ENCODE assay signal across 8 cellular contexts in genomic region chr11:2305140-2305861, GRCh38. TPM values are rescaled to one million over a fixed set of nuclear protein-coding genes. Genes with fewer than 3 reads are reported as not detected.
A peak's percentile ranks its signal among the peaks of the same experiment; 100 is the strongest.
DNase-seq lines count a peak whose midpoint lies in the region; ATAC-seq and TF ChIP-seq lines count a peak whose summit lies in the region.

No MANE protein-coding gene starts in this region.

- no peaks in the 10 kb centered on the region for H3K27me3 ChIP-seq in HAP-1 (ENCODE audit: low read depth)

- H3K4me1 ChIP-seq in HAP-1, result no peaks in the 10 kb centered on the region

- peaks cover 0 to 2% of the 10 kb centered on the region in 2 donors for H3K36me3 Mint-ChIP-seq in activated T-cell treated with anti-CD3 and anti-CD28 coated beads, Interleukin-2, amount 50 U/mL, for 72 hours (ENCODE audit: insufficient read depth in 2 of 2)
- H3K36me3 Mint-ChIP-seq in natural killer cell, result no peaks in the 10 kb centered on the region
- H3K36me3 Mint-ChIP-seq in stimulated activated naive B cell treated with anti-CD40 and anti-IgM and Interleukin-4, amounts not matched to agents 10 μg/mL and 1 μg/mL and 100 μg/mL, for 72 hours, result no peaks in the 10 kb centered on the region

- peak; percentile 47 to 52 for DNase-seq in AML-193 (lab: John Stamatoyannopoulos, UW)
- DNase-seq in HAP-1 (ENCODE audit: low spot score in 2 of 2), result peak; percentile 25 to 88
- DNase-seq in OCI-M1 (lab: John Stamatoyannopoulos, UW), result peak; percentile 85
- DNase-seq in activated T-cell treated with anti-CD3 and anti-CD28 coated beads, Interleukin-2, amount 50 U/mL, for 72 hours, result peak; percentile 89 to 91
- peak; percentile 62 for DNase-seq in fibroblast of gingiva (ENCODE audit: low read depth)
- peak; percentile 74 for DNase-seq in natural killer cell
- peak; percentile 52 for DNase-seq in stimulated activated naive B cell treated with anti-CD40 and anti-IgM and Interleukin-4, amounts not matched to agents 10 μg/mL and 1 μg/mL and 100 μg/mL, for 72 hours

- in situ Hi-C loops in HAP-1 (cut with MboI; ENCODE audit: low sequenced_read_pairs), result no loop called here

- H3K36me3 ChIP-seq in HAP-1 (replicated peaks), result no peaks in the 10 kb centered on the region

- H3K27ac Mint-ChIP-seq in activated T-cell treated with anti-CD3 and anti-CD28 coated beads, Interleukin-2, amount 50 U/mL, for 72 hours, result no peak overlapping the region
- peak overlapping the region; percentile 86 to 96 for H3K27ac Mint-ChIP-seq in natural killer cell
- no peak overlapping the region for H3K27ac Mint-ChIP-seq in stimulated activated naive B cell treated with anti-CD40 and anti-IgM and Interleukin-4, amounts not matched to agents 10 μg/mL and 1 μg/mL and 100 μg/mL, for 72 hours

- peak; percentile 48 to 52 for ATAC-seq in activated T-cell treated with anti-CD3 and anti-CD28 coated beads, Interleukin-2, amount 50 U/mL, for 72 hours (replicated peaks in 1 of 2)
- ATAC-seq in natural killer cell (peak; percentile 16 to 66 (median 61)), HG03442 (IDR thresholded peaks at IDR 0.05; ENCODE audit: unreplicated experiment) (no peak)
- peak; percentile 60 to 66 for ATAC-seq in stimulated activated naive B cell treated with anti-CD40 and anti-IgM and Interleukin-4, amounts not matched to agents 10 μg/mL and 1 μg/mL and 100 μg/mL, for 72 hours (replicated peaks)

- H3K4me1 Mint-ChIP-seq in activated T-cell treated with anti-CD3 and anti-CD28 coated beads, Interleukin-2, amount 50 U/mL, for 72 hours (ENCODE audit: low read depth), result peaks cover 27% of the 10 kb centered on the region
- peaks cover 17 to 63% of the 10 kb centered on the region in 2 donors for H3K4me1 Mint-ChIP-seq in natural killer cell
- H3K4me1 Mint-ChIP-seq in stimulated activated naive B cell treated with anti-CD40 and anti-IgM and Interleukin-4, amounts not matched to agents 10 μg/mL and 1 μg/mL and 100 μg/mL, for 72 hours, result peaks cover 31 to 60% of the 10 kb centered on the region in 2 donors

- H3K4me3 Mint-ChIP-seq in activated T-cell treated with anti-CD3 and anti-CD28 coated beads, Interleukin-2, amount 50 U/mL, for 72 hours, result peak overlapping the region; percentile 75 to 98
- H3K4me3 Mint-ChIP-seq in natural killer cell, result peak overlapping the region; percentile 98
- no peak overlapping the region for H3K4me3 Mint-ChIP-seq in stimulated activated naive B cell treated with anti-CD40 and anti-IgM and Interleukin-4, amounts not matched to agents 10 μg/mL and 1 μg/mL and 100 μg/mL, for 72 hours

- no peak overlapping the region for H3K4me3 ChIP-seq in HAP-1

- peak; percentile 65 for TF ChIP-seq CTCF in natural killer cell (IDR thresholded peaks at IDR 0.05)

- no peaks in the 10 kb centered on the region for H3K27me3 Mint-ChIP-seq in activated T-cell treated with anti-CD3 and anti-CD28 coated beads, Interleukin-2, amount 50 U/mL, for 72 hours (ENCODE audit: low read depth)
- H3K27me3 Mint-ChIP-seq in natural killer cell (ENCODE audit: low read depth in 2 of 2), result no peaks in the 10 kb centered on the region
- H3K27me3 Mint-ChIP-seq in stimulated activated naive B cell treated with anti-CD40 and anti-IgM and Interleukin-4, amounts not matched to agents 10 μg/mL and 1 μg/mL and 100 μg/mL, for 72 hours, result no peaks in the 10 kb centered on the region

- H3K9me3 Mint-ChIP-seq in activated T-cell treated with anti-CD3 and anti-CD28 coated beads, Interleukin-2, amount 50 U/mL, for 72 hours, result no peaks in the 10 kb centered on the region
- H3K9me3 Mint-ChIP-seq in natural killer cell, result no peaks in the 10 kb centered on the region
- no peaks in the 10 kb centered on the region for H3K9me3 Mint-ChIP-seq in stimulated activated naive B cell treated with anti-CD40 and anti-IgM and Interleukin-4, amounts not matched to agents 10 μg/mL and 1 μg/mL and 100 μg/mL, for 72 hours

- H3K9me3 ChIP-seq in HAP-1, result no peaks in the 10 kb centered on the region

- intact Hi-C loops in natural killer cell (cut with micrococcal nuclease), result loop anchor here (1.0 kb wide), 1 partner anchor 115 kb away; no protein-coding TSS in a partner anchor

RNA-seq across cellular contexts. Expression of gene TSPAN32, which starts 3.5 kb away (rescaled TPM):
- 10 to 100 TPM in 1 of 2 donors, 1 to 10 TPM in 1; 8.6 to 10.2 TPM for total RNA-seq in activated T-cell treated with anti-CD3 and anti-CD28 coated beads, Interleukin-2, amount 50 U/mL, for 72 hours
- total RNA-seq in natural killer cell, result 100 to 1,000 TPM; 268 to 327 (median 299) TPM

RNA-seq across cellular contexts. Expression of gene C11orf21, which starts 3.6 kb away (rescaled TPM):
- total RNA-seq in activated T-cell treated with anti-CD3 and anti-CD28 coated beads, Interleukin-2, amount 50 U/mL, for 72 hours, result 10 to 100 TPM; 13.6 to 16.6 TPM
- total RNA-seq in natural killer cell, result 100 to 1,000 TPM; 227 to 325 (median 237) TPM

RNA-seq across cellular contexts. Expression of gene ASCL2, which starts 34.9 kb away (rescaled TPM):
- total RNA-seq in activated T-cell treated with anti-CD3 and anti-CD28 coated beads, Interleukin-2, amount 50 U/mL, for 72 hours, result 1 to 10 TPM in 1 of 2 donors, under 1 TPM in 1; 0.38 to 1.7 TPM
- total RNA-seq in natural killer cell, result 10 to 100 TPM; 10.8 to 16.8 (median 16.0) TPM

Comparison
In these comparisons a context has a peak if more than half of its experiments do, and no peak if none do; other contexts are left out.
1. H3K27ac Mint-ChIP-seq: peak in natural killer cell (2 of 2); none in activated T-cell treated with anti-CD3 and anti-CD28 coated beads, Interleukin-2, amount 50 U/mL, for 72 hours (single experiment) and stimulated activated naive B cell treated with anti-CD40 and anti-IgM and Interleukin-4, amounts not matched to agents 10 μg/mL and 1 μg/mL and 100 μg/mL, for 72 hours (single experiment).
2. H3K4me3 Mint-ChIP-seq: peak in activated T-cell treated with anti-CD3 and anti-CD28 coated beads, Interleukin-2, amount 50 U/mL, for 72 hours (2 of 2) and natural killer cell (single experiment); none in stimulated activated naive B cell treated with anti-CD40 and anti-IgM and Interleukin-4, amounts not matched to agents 10 μg/mL and 1 μg/mL and 100 μg/mL, for 72 hours (0 of 2).
3. RNA of gene TSPAN32, which starts 3.5 kb away (total RNA-seq): 268 to 327 TPM in natural killer cell; 8.6 to 10.2 TPM in activated T-cell treated with anti-CD3 and anti-CD28 coated beads, Interleukin-2, amount 50 U/mL, for 72 hours; every median in the first group is over 10 times any median in the second.
4. RNA of gene C11orf21, which starts 3.6 kb away (total RNA-seq): 227 to 325 TPM in natural killer cell; 13.6 to 16.6 TPM in activated T-cell treated with anti-CD3 and anti-CD28 coated beads, Interleukin-2, amount 50 U/mL, for 72 hours; every median in the first group is over 10 times any median in the second.
5. RNA of gene ASCL2, which starts 34.9 kb away (total RNA-seq): 10.8 to 16.8 TPM in natural killer cell; 0.38 to 1.7 TPM in activated T-cell treated with anti-CD3 and anti-CD28 coated beads, Interleukin-2, amount 50 U/mL, for 72 hours; every median in the first group is over 4 times any median in the second.
6. Peak in every context shown above with its lines, with median percentiles within 50 percentile points of each other: DNase-seq.